ENCODE assay signal across 9 cellular contexts in the genomic region with DNA sequence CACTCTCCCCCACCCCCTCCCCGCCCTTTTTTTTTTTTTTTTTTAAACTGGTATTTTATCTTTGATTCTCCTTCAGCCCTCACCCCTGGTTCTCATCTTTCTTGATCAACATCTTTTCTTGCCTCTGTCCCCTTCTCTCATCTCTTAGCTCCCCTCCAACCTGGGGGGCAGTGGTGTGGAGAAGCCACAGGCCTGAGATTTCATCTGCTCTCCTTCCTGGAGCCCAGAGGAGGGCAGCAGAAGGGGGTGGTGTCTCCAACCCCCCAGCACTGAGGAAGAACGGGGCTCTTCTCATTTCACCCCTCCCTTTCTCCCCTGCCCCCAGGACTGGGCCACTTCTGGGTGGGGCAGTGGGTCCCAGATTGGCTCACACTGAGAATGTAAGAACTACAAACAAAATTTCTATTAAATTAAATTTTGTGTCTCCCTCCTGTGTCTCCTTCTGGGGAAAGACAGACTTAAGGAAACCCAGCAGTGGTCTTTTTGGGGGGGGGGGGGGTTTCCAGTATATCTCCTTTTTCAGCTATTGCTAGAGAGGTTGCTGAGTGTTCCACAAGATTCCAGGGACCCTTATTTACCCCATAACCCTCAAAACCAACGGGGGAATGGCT. TPM values are rescaled to one million over a fixed set of nuclear protein-coding genes. Genes with fewer than 3 reads are reported as not detected.
DNase-seq lines count a peak whose midpoint lies in the region; ATAC-seq, FAIRE-seq and TF ChIP-seq lines count a peak whose summit lies in the region.
"Had no signal": no experiment of that assay in that cellular context is flagged by ENCODE, and none has a peak within 500 bp of the region (broad histone marks: within the 10 kb centered on the region; RNA-seq: fewer than 3 reads in every experiment).

No MANE protein-coding gene starts in this region.

- no peak for TF ChIP-seq POLR2A in HepG2 (IDR thresholded peaks at IDR 0.05; ENCODE audit: insufficient read depth in 1 of 2, low read depth in 2 of 2, low read length in 2 of 2)
- TF ChIP-seq POLR2A in right lobe of liver (IDR thresholded peaks at IDR 0.05) = no peak

- peaks cover 54% of the 10 kb centered on the region for H3K4me1 Mint-ChIP-seq in activated T-helper 1 cell treated with anti-CD3 and anti-CD28 coated beads, Interleukin-12 subunit alpha, Interleukin-12 subunit beta, Interleukin-2, Interleukin-4 antibody, amounts not matched to agents 30 ng/mL and 10 ng/mL and 1 ng/mL, durations not matched to agents 14 hours and 24 hours and 36 hours (ENCODE audit: low read depth)

- no peak overlapping the region for H3K9ac ChIP-seq in HepG2 (ENCODE audit: insufficient read depth, low read depth, low read length)
- peak overlapping the region; percentile 57 for H3K9ac ChIP-seq in mesenchymal stem cell (ENCODE audit: low read length)

- no peak for TF ChIP-seq RAD21 in HepG2 (CRISPR knock-in tag; IDR thresholded peaks at IDR 0.05)

- no peak for TF ChIP-seq EP300 in HepG2 (IDR thresholded peaks at IDR 0.05; ENCODE audit: low read depth in 2 of 2, low read length in 2 of 2)
- TF ChIP-seq EP300 in HepG2 (CRISPR knock-in tag; IDR thresholded peaks at IDR 0.05; ENCODE audit: borderline replicate concordance) = no peak

- peaks cover 26 to 59% of the 10 kb centered on the region in 2 experiments for H3K36me3 ChIP-seq in HepG2 (replicated peaks in 1 of 2; ENCODE audit: control insufficient read depth in 1 of 2, insufficient read depth in 2 of 2, low read length in 2 of 2)
- H3K36me3 ChIP-seq in right lobe of liver = peaks cover 7 to 73% (median 48%) of the 10 kb centered on the region in 4 donors
- H3K36me3 ChIP-seq in mesenchymal stem cell (ENCODE audit: control insufficient read depth in 1 of 2, insufficient read depth in 2 of 2, low read depth in 1 of 2, low read length in 2 of 2) = peaks cover 65 to 78% of the 10 kb centered on the region in 2 experiments

- H4K20me1 ChIP-seq in HepG2 (ENCODE audit: insufficient read depth, low read length) = peaks cover 11% of the 10 kb centered on the region

- TF ChIP-seq CTCF in HepG2 (CRISPR knock-in tag; IDR thresholded peaks at IDR 0.05) = no peak
- TF ChIP-seq CTCF in right lobe of liver (IDR thresholded peaks at IDR 0.05) = no peak

- H3K4me3 ChIP-seq in HepG2 (replicated peaks in 1 of 3; ENCODE audit: insufficient read depth in 1 of 3, low read depth in 2 of 3, low read length in 3 of 3) (no peak overlapping the region), right lobe of liver (no peak overlapping the region), mesenchymal stem cell (ENCODE audit: insufficient read depth in 1 of 2, low read depth in 1 of 2, low read length in 2 of 2) (no peak overlapping the region)

- CTCF ChIA-PET in HepG2 (lab: Yijun Ruan, JAX; ENCODE audit: low intra/inter-chr PET ratio, low total read pairs) = no interaction called here

- no peak overlapping the region for H4K91ac ChIP-seq in mesenchymal stem cell (ENCODE audit: low read length)

- H3K4me2 ChIP-seq in HepG2 (ENCODE audit: low read depth, low read length) (no peak overlapping the region), mesenchymal stem cell (ENCODE audit: low read length, poor library complexity, severe bottlenecking) (no peak overlapping the region)

- H3K27ac ChIP-seq in HepG2 (ENCODE audit: extremely low read length, insufficient read depth, low read length) (peak overlapping the region; percentile 91), right lobe of liver (no peak overlapping the region), mesenchymal stem cell (ENCODE audit: low read length, poor library complexity, severe bottlenecking) (peak overlapping the region; percentile 41)

- H2BK12ac ChIP-seq in mesenchymal stem cell (ENCODE audit: low read length in 2 of 2) = no peak overlapping the region

- H2BK15ac ChIP-seq in mesenchymal stem cell (ENCODE audit: low read depth, poor library complexity, severe bottlenecking) = no peak overlapping the region

- no peak overlapping the region for H3K4ac ChIP-seq in mesenchymal stem cell (ENCODE audit: low read depth in 1 of 2, low read length in 2 of 2)

- H3K79me2 ChIP-seq in HepG2 (ENCODE audit: insufficient read depth, low read length) = peaks cover 44% of the 10 kb centered on the region

- in situ Hi-C loops in HepG2 (cut with HindIII; ENCODE audit: extremely low pct_ligation_motif_present, low pct_unique_long_range_greater_than_20kb) = no loop called here

- H3K18ac ChIP-seq in mesenchymal stem cell (ENCODE audit: low read depth in 1 of 2, low read length in 2 of 2) = no peak overlapping the region

- no peak overlapping the region for H3K4me3 Mint-ChIP-seq in activated T-helper 1 cell treated with anti-CD3 and anti-CD28 coated beads, Interleukin-12 subunit alpha, Interleukin-12 subunit beta, Interleukin-2, Interleukin-4 antibody, amounts not matched to agents 30 ng/mL and 10 ng/mL and 1 ng/mL, durations not matched to agents 14 hours and 24 hours and 36 hours

- H4K8ac ChIP-seq in mesenchymal stem cell (ENCODE audit: low read length) = no peak overlapping the region

- H3K27ac Mint-ChIP-seq in activated T-helper 1 cell treated with anti-CD3 and anti-CD28 coated beads, Interleukin-12 subunit alpha, Interleukin-12 subunit beta, Interleukin-2, Interleukin-4 antibody, amounts not matched to agents 30 ng/mL and 10 ng/mL and 1 ng/mL, durations not matched to agents 14 hours and 24 hours and 36 hours = peak overlapping the region; percentile 94

- peaks cover 52% of the 10 kb centered on the region for H3K4me1 ChIP-seq in HepG2 (ENCODE audit: insufficient read depth, low read length)
- peaks cover 0 to 45% (median 15%) of the 10 kb centered on the region in 4 donors for H3K4me1 ChIP-seq in right lobe of liver
- H3K4me1 ChIP-seq in mesenchymal stem cell (ENCODE audit: control insufficient read depth, insufficient read depth, low read depth, low read length) = peaks cover 34% of the 10 kb centered on the region

- no peak for ATAC-seq in HepG2
- no peak for ATAC-seq in right lobe of liver

- peaks cover 7% of the 10 kb centered on the region for H3K79me1 ChIP-seq in mesenchymal stem cell (replicated peaks; ENCODE audit: low read length, poor library complexity, severe bottlenecking)

- no peaks in the 10 kb centered on the region for H3K27me3 Mint-ChIP-seq in activated T-helper 1 cell treated with anti-CD3 and anti-CD28 coated beads, Interleukin-12 subunit alpha, Interleukin-12 subunit beta, Interleukin-2, Interleukin-4 antibody, amounts not matched to agents 30 ng/mL and 10 ng/mL and 1 ng/mL, durations not matched to agents 14 hours and 24 hours and 36 hours (ENCODE audit: insufficient read depth)

- H3K14ac ChIP-seq in mesenchymal stem cell (ENCODE audit: low read length in 2 of 2) = no peak overlapping the region

- H3K36me3 Mint-ChIP-seq in activated T-helper 1 cell treated with anti-CD3 and anti-CD28 coated beads, Interleukin-12 subunit alpha, Interleukin-12 subunit beta, Interleukin-2, Interleukin-4 antibody, amounts not matched to agents 30 ng/mL and 10 ng/mL and 1 ng/mL, durations not matched to agents 14 hours and 24 hours and 36 hours (ENCODE audit: low read depth) = peaks cover 59% of the 10 kb centered on the region

- H2AFZ ChIP-seq in HepG2 (ENCODE audit: low read length) (no peak overlapping the region), mesenchymal stem cell (ENCODE audit: low read depth, low read length) (no peak overlapping the region)

- no peak overlapping the region for H2BK5ac ChIP-seq in mesenchymal stem cell (ENCODE audit: low read depth, low read length, poor library complexity, severe bottlenecking)

- BruUV-seq in HepG2 (replicated peaks; lab: Mats Ljungman, UMichigan) = no TSS peak

- peaks cover 0 to under 1% of the 10 kb centered on the region in 2 experiments; a peak in 1 of 5 replicates for H3K27me3 ChIP-seq in HepG2 (ENCODE audit: control insufficient read depth in 1 of 2, insufficient read depth in 2 of 2, low read length in 2 of 2)
- H3K27me3 ChIP-seq in right lobe of liver = no peaks in the 10 kb centered on the region
- H3K27me3 ChIP-seq in mesenchymal stem cell (ENCODE audit: control insufficient read depth in 1 of 2, insufficient read depth in 1 of 2, low read length in 2 of 2) = no peaks in the 10 kb centered on the region

- no peaks in the 10 kb centered on the region for H3K9me3 ChIP-seq in HepG2 (ENCODE audit: low read length)
- no peaks in the 10 kb centered on the region for H3K9me3 ChIP-seq in right lobe of liver
- no peaks in the 10 kb centered on the region for H3K9me3 ChIP-seq in mesenchymal stem cell (ENCODE audit: control insufficient read depth, low read length)

- 92% methylated on average over 3 of the region's 3 CpGs for WGBS in HepG2 (ENCODE audit: low lambda C conversion rate)
- 60% methylated on average over 1 of the region's 3 CpGs for WGBS in right lobe of liver (ENCODE audit: insufficient coverage, low coverage, low lambda C conversion rate, missing lambda C conversion rate)
- no CpG with 5 or more reads among the region's 3 CpGs for WGBS in mesenchymal stem cell

- POLR2A ChIA-PET in HepG2 (lab: Yijun Ruan, JAX) = no interaction called here

- H2AK5ac ChIP-seq in mesenchymal stem cell (ENCODE audit: low read length, severe bottlenecking) = no peak overlapping the region

- DNase-seq in HepG2 (ENCODE audit: low spot score) (no peak), right lobe of liver (no peak), mesenchymal stem cell (no peak), GM19240 (ENCODE audit: insufficient read length, low spot score) (no peak), HUDEP-2 (lab: John Stamatoyannopoulos, UW; ENCODE audit: unreplicated experiment in 76 of 76) (no peak), dedifferentiated amniotic fluid mesenchymal stem cell (ENCODE audit: extremely low spot score) (no peak), AML-193 (lab: John Stamatoyannopoulos, UW) (no peak)
- DNase-seq in activated T-helper 1 cell treated with anti-CD3 and anti-CD28 coated beads, Interleukin-12 subunit alpha, Interleukin-12 subunit beta, Interleukin-2, Interleukin-4 antibody, amounts not matched to agents 30 ng/mL and 10 ng/mL and 1 ng/mL, durations not matched to agents 14 hours and 24 hours and 36 hours (ENCODE audit: low spot score) = no peak
- DNase-seq: WERI-Rb-1 had no signal

- no peaks in the 10 kb centered on the region for H3K9me3 Mint-ChIP-seq in activated T-helper 1 cell treated with anti-CD3 and anti-CD28 coated beads, Interleukin-12 subunit alpha, Interleukin-12 subunit beta, Interleukin-2, Interleukin-4 antibody, amounts not matched to agents 30 ng/mL and 10 ng/mL and 1 ng/mL, durations not matched to agents 14 hours and 24 hours and 36 hours

- intact Hi-C loops in HepG2 (cut with micrococcal nuclease; ENCODE audit: unreplicated experiment) (no loop called here), right lobe of liver (cut with DNase I) (no loop called here)
- intact Hi-C loops in activated T-helper 1 cell treated with anti-CD3 and anti-CD28 coated beads, Interleukin-12 subunit alpha, Interleukin-12 subunit beta, Interleukin-2, Interleukin-4 antibody, amounts not matched to agents 30 ng/mL and 10 ng/mL and 1 ng/mL, durations not matched to agents 14 hours and 24 hours and 36 hours (cut with micrococcal nuclease) = loop anchor here (2.0 kb wide), 1 partner anchor 207 kb away; the partner anchor contains the start of genes IER2 and STX10

- FAIRE-seq in HepG2 (lab: Jason Lieb, UNC) = no peak

- no peak overlapping the region for H3K23ac ChIP-seq in mesenchymal stem cell (ENCODE audit: low read length in 2 of 2)

- no peak overlapping the region for H2BK120ac ChIP-seq in mesenchymal stem cell (ENCODE audit: low read depth, low read length)

RNA-seq across cellular contexts. Expression of gene RAD23A, which starts 1.5 kb away (rescaled TPM):
- total RNA-seq in HepG2 (2016; rRNA removed; fragmentation: Illumina TruSeq; extraction: Trizol) (34.6 and 42.5 TPM in 2 replicates), right lobe of liver (10 to 100 TPM; 37.8 to 69.0 (median 52.9) TPM)
- 64.7 and 77.4 TPM in 2 replicates for total RNA-seq in HepG2 (2016; cell fraction: cytosol; rRNA removed; fragmentation: Illumina TruSeq; extraction: Trizol; ENCODE audit: low read depth)
- total RNA-seq in HepG2 (2016; cell fraction: insoluble cytoplasmic fraction; rRNA removed; fragmentation: Illumina TruSeq; extraction: Trizol) = 29.6 and 43.3 TPM in 2 replicates
- total RNA-seq in HepG2 (2016; cell fraction: membrane; rRNA removed; fragmentation: Illumina TruSeq; extraction: Trizol) = 95.2 and 117 TPM in 2 replicates
- 27.5 and 30.5 TPM in 2 replicates for total RNA-seq in HepG2 (2016; cell fraction: nucleus; rRNA removed; fragmentation: Illumina TruSeq; extraction: Trizol)
- polyA plus RNA-seq in HepG2 (2011; rRNA removed) = 50.3 and 54.2 TPM in 2 replicates
- 51.8 and 73.5 TPM in 2 replicates for polyA plus RNA-seq in HepG2 (2011; cell fraction: cytosol; rRNA removed)
- polyA plus RNA-seq in HepG2 (2011; cell fraction: nucleus; rRNA removed) = 80.8 and 87.8 TPM in 2 replicates
- polyA plus RNA-seq in HepG2 (2012) = 95.7 and 105 TPM in 2 replicates
- 137 and 157 TPM in 2 replicates for polyA plus RNA-seq in HepG2 (2016; cell fraction: cytosol; fragmentation: Illumina TruSeq; extraction: Trizol; ENCODE audit: low read depth)
- 55.9 and 73.5 TPM in 2 replicates for polyA plus RNA-seq in HepG2 (2016; cell fraction: insoluble cytoplasmic fraction; fragmentation: Illumina TruSeq; extraction: Trizol; ENCODE audit: low read depth)
- 175 and 195 TPM in 2 replicates for polyA plus RNA-seq in HepG2 (2016; cell fraction: membrane; fragmentation: Illumina TruSeq; extraction: Trizol; ENCODE audit: low read depth)
- 90.3 and 97.5 TPM in 2 replicates for polyA plus RNA-seq in HepG2 (2016; cell fraction: nucleus; fragmentation: Illumina TruSeq; extraction: Trizol; ENCODE audit: insufficient read depth, low read depth)
- 54.6 and 102 TPM in 2 replicates for polyA minus RNA-seq in HepG2 (2011; rRNA and poly(A)+ RNA removed; ENCODE audit: low replicate concordance)
- 52.5 and 54.0 TPM in 2 replicates for polyA minus RNA-seq in HepG2 (2011; cell fraction: cytosol; rRNA and poly(A)+ RNA removed)
- polyA minus RNA-seq in HepG2 (2011; cell fraction: nucleus; rRNA and poly(A)+ RNA removed) = 20.0 and 27.4 TPM in 2 replicates
- total RNA-seq in activated T-helper 1 cell treated with anti-CD3 and anti-CD28 coated beads, Interleukin-12 subunit alpha, Interleukin-12 subunit beta, Interleukin-2, Interleukin-4 antibody, amounts not matched to agents 30 ng/mL and 10 ng/mL and 1 ng/mL, durations not matched to agents 14 hours and 24 hours and 36 hours = 197 and 202 TPM in 2 replicates
- 112 TPM for polyA plus RNA-seq in mesenchymal stem cell (2013, experiment 1 of 2)
- polyA plus RNA-seq in mesenchymal stem cell (2013, experiment 2 of 2) = 113 TPM

RNA-seq across cellular contexts. Expression of gene CALR, which starts 5.8 kb away (rescaled TPM):
- 420 and 898 TPM in 2 replicates for total RNA-seq in HepG2 (2016; rRNA removed; fragmentation: Illumina TruSeq; extraction: Trizol)
- 227 and 266 TPM in 2 replicates for total RNA-seq in HepG2 (2016; cell fraction: cytosol; rRNA removed; fragmentation: Illumina TruSeq; extraction: Trizol; ENCODE audit: low read depth)
- total RNA-seq in HepG2 (2016; cell fraction: insoluble cytoplasmic fraction; rRNA removed; fragmentation: Illumina TruSeq; extraction: Trizol) = 389 and 943 TPM in 2 replicates
- 340 and 383 TPM in 2 replicates for total RNA-seq in HepG2 (2016; cell fraction: membrane; rRNA removed; fragmentation: Illumina TruSeq; extraction: Trizol)
- total RNA-seq in HepG2 (2016; cell fraction: nucleus; rRNA removed; fragmentation: Illumina TruSeq; extraction: Trizol) = 693 and 829 TPM in 2 replicates
- polyA plus RNA-seq in HepG2 (2011; rRNA removed) = 842 and 934 TPM in 2 replicates
- 752 and 842 TPM in 2 replicates for polyA plus RNA-seq in HepG2 (2011; cell fraction: cytosol; rRNA removed)
- polyA plus RNA-seq in HepG2 (2011; cell fraction: nucleus; rRNA removed) = 381 and 448 TPM in 2 replicates
- polyA plus RNA-seq in HepG2 (2012) = 606 and 725 TPM in 2 replicates
- polyA plus RNA-seq in HepG2 (2016; cell fraction: cytosol; fragmentation: Illumina TruSeq; extraction: Trizol; ENCODE audit: low read depth) = 313 and 359 TPM in 2 replicates
- polyA plus RNA-seq in HepG2 (2016; cell fraction: insoluble cytoplasmic fraction; fragmentation: Illumina TruSeq; extraction: Trizol; ENCODE audit: low read depth) = 478 and 547 TPM in 2 replicates
- 345 and 409 TPM in 2 replicates for polyA plus RNA-seq in HepG2 (2016; cell fraction: membrane; fragmentation: Illumina TruSeq; extraction: Trizol; ENCODE audit: low read depth)
- 1,564 and 1,658 TPM in 2 replicates for polyA plus RNA-seq in HepG2 (2016; cell fraction: nucleus; fragmentation: Illumina TruSeq; extraction: Trizol; ENCODE audit: insufficient read depth, low read depth)
- 932 and 1,241 TPM in 2 replicates for polyA minus RNA-seq in HepG2 (2011; rRNA and poly(A)+ RNA removed; ENCODE audit: low replicate concordance)
- 408 and 482 TPM in 2 replicates for polyA minus RNA-seq in HepG2 (2011; cell fraction: cytosol; rRNA and poly(A)+ RNA removed)
- polyA minus RNA-seq in HepG2 (2011; cell fraction: nucleus; rRNA and poly(A)+ RNA removed) = 228 and 256 TPM in 2 replicates
- 1,000 to 10,000 TPM in 3 of 6 experiments, 100 to 1,000 TPM in 3; 771 to 1,471 (median 1,008) TPM for total RNA-seq in right lobe of liver
- 913 and 933 TPM in 2 replicates for total RNA-seq in activated T-helper 1 cell treated with anti-CD3 and anti-CD28 coated beads, Interleukin-12 subunit alpha, Interleukin-12 subunit beta, Interleukin-2, Interleukin-4 antibody, amounts not matched to agents 30 ng/mL and 10 ng/mL and 1 ng/mL, durations not matched to agents 14 hours and 24 hours and 36 hours
- 1,694 TPM for polyA plus RNA-seq in mesenchymal stem cell (2013, experiment 1 of 2)
- polyA plus RNA-seq in mesenchymal stem cell (2013, experiment 2 of 2) = 1,663 TPM

RNA-seq across cellular contexts. Expression of gene FARSA, which starts 10.7 kb away (rescaled TPM):
- total RNA-seq in HepG2 (2016; rRNA removed; fragmentation: Illumina TruSeq; extraction: Trizol) (68.0 and 72.0 TPM in 2 replicates), right lobe of liver (10 to 100 TPM; 22.9 to 46.2 (median 29.0) TPM)
- 30.6 and 33.8 TPM in 2 replicates for total RNA-seq in HepG2 (2016; cell fraction: cytosol; rRNA removed; fragmentation: Illumina TruSeq; extraction: Trizol; ENCODE audit: low read depth)
- total RNA-seq in HepG2 (2016; cell fraction: insoluble cytoplasmic fraction; rRNA removed; fragmentation: Illumina TruSeq; extraction: Trizol) = 61.4 and 77.8 TPM in 2 replicates
- total RNA-seq in HepG2 (2016; cell fraction: membrane; rRNA removed; fragmentation: Illumina TruSeq; extraction: Trizol) = 31.3 and 31.6 TPM in 2 replicates
- total RNA-seq in HepG2 (2016; cell fraction: nucleus; rRNA removed; fragmentation: Illumina TruSeq; extraction: Trizol) = 38.1 and 43.4 TPM in 2 replicates
- 25.9 and 37.0 TPM in 2 replicates for polyA plus RNA-seq in HepG2 (2011; rRNA removed)
- 20.2 and 25.7 TPM in 2 replicates for polyA plus RNA-seq in HepG2 (2011; cell fraction: cytosol; rRNA removed)
- 86.4 and 92.2 TPM in 2 replicates for polyA plus RNA-seq in HepG2 (2011; cell fraction: nucleus; rRNA removed)
- polyA plus RNA-seq in HepG2 (2012) = 47.9 and 53.4 TPM in 2 replicates
- 20.5 and 21.3 TPM in 2 replicates for polyA plus RNA-seq in HepG2 (2016; cell fraction: cytosol; fragmentation: Illumina TruSeq; extraction: Trizol; ENCODE audit: low read depth)
- 76.2 and 85.7 TPM in 2 replicates for polyA plus RNA-seq in HepG2 (2016; cell fraction: insoluble cytoplasmic fraction; fragmentation: Illumina TruSeq; extraction: Trizol; ENCODE audit: low read depth)
- polyA plus RNA-seq in HepG2 (2016; cell fraction: membrane; fragmentation: Illumina TruSeq; extraction: Trizol; ENCODE audit: low read depth) = 21.2 and 25.0 TPM in 2 replicates
- 71.9 and 80.2 TPM in 2 replicates for polyA plus RNA-seq in HepG2 (2016; cell fraction: nucleus; fragmentation: Illumina TruSeq; extraction: Trizol; ENCODE audit: insufficient read depth, low read depth)
- polyA minus RNA-seq in HepG2 (2011; rRNA and poly(A)+ RNA removed; ENCODE audit: low replicate concordance) = 36.3 and 65.5 TPM in 2 replicates
- polyA minus RNA-seq in HepG2 (2011; cell fraction: cytosol; rRNA and poly(A)+ RNA removed) = 17.6 and 18.3 TPM in 2 replicates
- 14.5 and 16.0 TPM in 2 replicates for polyA minus RNA-seq in HepG2 (2011; cell fraction: nucleus; rRNA and poly(A)+ RNA removed)
- 217 and 220 TPM in 2 replicates for total RNA-seq in activated T-helper 1 cell treated with anti-CD3 and anti-CD28 coated beads, Interleukin-12 subunit alpha, Interleukin-12 subunit beta, Interleukin-2, Interleukin-4 antibody, amounts not matched to agents 30 ng/mL and 10 ng/mL and 1 ng/mL, durations not matched to agents 14 hours and 24 hours and 36 hours
- polyA plus RNA-seq in mesenchymal stem cell (2013, experiment 1 of 2) = 39.8 TPM
- polyA plus RNA-seq in mesenchymal stem cell (2013, experiment 2 of 2) = 37.8 TPM

RNA-seq across cellular contexts. Expression of gene GADD45GIP1, which starts 12.9 kb away (rescaled TPM):
- total RNA-seq in HepG2 (2016; rRNA removed; fragmentation: Illumina TruSeq; extraction: Trizol) = 24.6 and 37.4 TPM in 2 replicates
- 14.3 and 14.8 TPM in 2 replicates for total RNA-seq in HepG2 (2016; cell fraction: cytosol; rRNA removed; fragmentation: Illumina TruSeq; extraction: Trizol; ENCODE audit: low read depth)
- 25.1 and 41.7 TPM in 2 replicates for total RNA-seq in HepG2 (2016; cell fraction: insoluble cytoplasmic fraction; rRNA removed; fragmentation: Illumina TruSeq; extraction: Trizol)
- total RNA-seq in HepG2 (2016; cell fraction: membrane; rRNA removed; fragmentation: Illumina TruSeq; extraction: Trizol) = 14.2 and 15.7 TPM in 2 replicates
- total RNA-seq in HepG2 (2016; cell fraction: nucleus; rRNA removed; fragmentation: Illumina TruSeq; extraction: Trizol) = 8.8 and 9.5 TPM in 2 replicates
- 30.7 and 31.9 TPM in 2 replicates for polyA plus RNA-seq in HepG2 (2011; rRNA removed)
- polyA plus RNA-seq in HepG2 (2011; cell fraction: cytosol; rRNA removed) = 33.0 and 52.1 TPM in 2 replicates
- polyA plus RNA-seq in HepG2 (2011; cell fraction: nucleus; rRNA removed) = 13.9 and 14.0 TPM in 2 replicates
- 19.0 and 20.6 TPM in 2 replicates for polyA plus RNA-seq in HepG2 (2012)
- polyA plus RNA-seq in HepG2 (2016; cell fraction: cytosol; fragmentation: Illumina TruSeq; extraction: Trizol; ENCODE audit: low read depth) = 24.7 and 26.7 TPM in 2 replicates
- 71.6 and 84.3 TPM in 2 replicates for polyA plus RNA-seq in HepG2 (2016; cell fraction: insoluble cytoplasmic fraction; fragmentation: Illumina TruSeq; extraction: Trizol; ENCODE audit: low read depth)
- polyA plus RNA-seq in HepG2 (2016; cell fraction: membrane; fragmentation: Illumina TruSeq; extraction: Trizol; ENCODE audit: low read depth) = 20.1 and 21.0 TPM in 2 replicates
- 27.9 and 29.2 TPM in 2 replicates for polyA plus RNA-seq in HepG2 (2016; cell fraction: nucleus; fragmentation: Illumina TruSeq; extraction: Trizol; ENCODE audit: insufficient read depth, low read depth)
- 6.2 and 12.6 TPM in 2 replicates for polyA minus RNA-seq in HepG2 (2011; rRNA and poly(A)+ RNA removed; ENCODE audit: low replicate concordance)
- 9.9 and 11.7 TPM in 2 replicates for polyA minus RNA-seq in HepG2 (2011; cell fraction: cytosol; rRNA and poly(A)+ RNA removed)
- polyA minus RNA-seq in HepG2 (2011; cell fraction: nucleus; rRNA and poly(A)+ RNA removed) = 3.2 and 3.7 TPM in 2 replicates
- 10 to 100 TPM in 3 of 6 experiments, 1 to 10 TPM in 3; 7.7 to 29.3 (median 10.0) TPM for total RNA-seq in right lobe of liver
- 32.1 and 33.2 TPM in 2 replicates for total RNA-seq in activated T-helper 1 cell treated with anti-CD3 and anti-CD28 coated beads, Interleukin-12 subunit alpha, Interleukin-12 subunit beta, Interleukin-2, Interleukin-4 antibody, amounts not matched to agents 30 ng/mL and 10 ng/mL and 1 ng/mL, durations not matched to agents 14 hours and 24 hours and 36 hours
- 47.1 TPM for polyA plus RNA-seq in mesenchymal stem cell (2013, experiment 1 of 2)
- 47.3 TPM for polyA plus RNA-seq in mesenchymal stem cell (2013, experiment 2 of 2)

RNA-seq across cellular contexts. Expression of gene SYCE2, which starts 25.1 kb away (rescaled TPM):
- 0.09 TPM in 1 of 2 replicates, not detected in the other for total RNA-seq in HepG2 (2016; rRNA removed; fragmentation: Illumina TruSeq; extraction: Trizol)
- total RNA-seq in HepG2 (2016; cell fraction: cytosol; rRNA removed; fragmentation: Illumina TruSeq; extraction: Trizol; ENCODE audit: low read depth) = not detected in 2 replicates
- 0.19 TPM in 1 of 2 replicates, not detected in the other for total RNA-seq in HepG2 (2016; cell fraction: insoluble cytoplasmic fraction; rRNA removed; fragmentation: Illumina TruSeq; extraction: Trizol)
- not detected in 2 replicates for total RNA-seq in HepG2 (2016; cell fraction: membrane; rRNA removed; fragmentation: Illumina TruSeq; extraction: Trizol)
- total RNA-seq in HepG2 (2016; cell fraction: nucleus; rRNA removed; fragmentation: Illumina TruSeq; extraction: Trizol) = not detected in 2 replicates
- 0.25 and 0.40 TPM in 2 replicates for polyA plus RNA-seq in HepG2 (2011; rRNA removed)
- polyA plus RNA-seq in HepG2 (2011; cell fraction: cytosol; rRNA removed) = 0.08 TPM in 1 of 2 replicates, not detected in the other
- polyA plus RNA-seq in HepG2 (2011; cell fraction: nucleus; rRNA removed) = 0.68 and 0.84 TPM in 2 replicates
- 1.2 and 1.7 TPM in 2 replicates for polyA plus RNA-seq in HepG2 (2012)
- 0.23 TPM in 1 of 2 replicates, not detected in the other for polyA plus RNA-seq in HepG2 (2016; cell fraction: cytosol; fragmentation: Illumina TruSeq; extraction: Trizol; ENCODE audit: low read depth)
- polyA plus RNA-seq in HepG2 (2016; cell fraction: insoluble cytoplasmic fraction; fragmentation: Illumina TruSeq; extraction: Trizol; ENCODE audit: low read depth) = 0.32 TPM in 1 of 2 replicates, not detected in the other
- 0.13 and 0.21 TPM in 2 replicates for polyA plus RNA-seq in HepG2 (2016; cell fraction: membrane; fragmentation: Illumina TruSeq; extraction: Trizol; ENCODE audit: low read depth)
- polyA plus RNA-seq in HepG2 (2016; cell fraction: nucleus; fragmentation: Illumina TruSeq; extraction: Trizol; ENCODE audit: insufficient read depth, low read depth) = 1.0 and 3.2 TPM in 2 replicates
- 0.47 TPM in 1 of 2 replicates, not detected in the other for polyA minus RNA-seq in HepG2 (2011; rRNA and poly(A)+ RNA removed; ENCODE audit: low replicate concordance)
- polyA minus RNA-seq in HepG2 (2011; cell fraction: cytosol; rRNA and poly(A)+ RNA removed) = not detected in 2 replicates
- polyA minus RNA-seq in HepG2 (2011; cell fraction: nucleus; rRNA and poly(A)+ RNA removed) = not detected in 2 replicates
- under 1 TPM in 1 of 6 experiments, not detected in 5; 0.18 TPM for total RNA-seq in right lobe of liver
- 1.9 and 4.1 TPM in 2 replicates for total RNA-seq in activated T-helper 1 cell treated with anti-CD3 and anti-CD28 coated beads, Interleukin-12 subunit alpha, Interleukin-12 subunit beta, Interleukin-2, Interleukin-4 antibody, amounts not matched to agents 30 ng/mL and 10 ng/mL and 1 ng/mL, durations not matched to agents 14 hours and 24 hours and 36 hours
- 0.10 TPM for polyA plus RNA-seq in mesenchymal stem cell (2013, experiment 1 of 2)
- polyA plus RNA-seq in mesenchymal stem cell (2013, experiment 2 of 2) = 0.29 TPM

Comparison
In these comparisons a context has a peak if more than half of its experiments do, and no peak if none do; other contexts are left out.
1. H3K27ac ChIP-seq: peak in HepG2 (single experiment) and mesenchymal stem cell (single experiment); none in right lobe of liver (0 of 3).